21 cellular contexts compared by ENCODE assay signal in the genomic region with DNA sequence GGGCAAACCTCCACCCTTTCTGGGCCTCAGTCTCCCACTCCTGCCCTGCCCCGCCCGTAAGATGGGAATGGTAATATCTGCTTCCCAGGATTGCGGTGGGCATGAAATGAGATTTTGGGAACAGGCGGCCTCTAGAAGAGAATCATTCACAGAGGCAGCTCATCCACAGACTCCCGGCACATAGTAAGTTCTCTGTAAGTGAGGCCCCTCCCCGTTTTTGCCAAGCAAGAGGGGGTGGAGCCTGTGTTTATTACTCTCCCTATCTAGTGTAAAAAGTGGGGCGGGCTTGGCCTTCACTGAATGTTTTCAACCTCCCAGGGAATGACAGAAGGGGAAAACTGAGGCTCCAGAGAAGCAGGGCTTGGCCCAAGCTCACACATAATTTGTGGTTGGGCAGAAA. TPM values are rescaled to one million over a fixed set of nuclear protein-coding genes. Genes with fewer than 3 reads are reported as not detected.
DNase-seq lines count a peak whose midpoint lies in the region; ATAC-seq and TF ChIP-seq lines count a peak whose summit lies in the region.
"Had no signal": no experiment of that assay in that cellular context is flagged by ENCODE, and none has a peak within 500 bp of the region (broad histone marks: within the 10 kb centered on the region; RNA-seq: fewer than 3 reads in every experiment).

No MANE protein-coding gene starts in this region.

- WGBS in lower leg skin, 2 donors = 63 to 69% methylated on average over 7 of the region's 7 CpGs

- H3K27ac Mint-ChIP-seq in activated naive CD4-positive, alpha-beta T cell treated with anti-CD3 and anti-CD28 coated beads, Interleukin-2, amount 10 ng/mL, durations not matched to agents 7 days and 5 days = no peak overlapping the region
- H3K27ac Mint-ChIP-seq in WTC11 = no peak overlapping the region
- no peak overlapping the region for H3K27ac Mint-ChIP-seq in activated naive CD8-positive, alpha-beta T cell treated with anti-CD3 and anti-CD28 coated beads for 36 hours
- H3K27ac Mint-ChIP-seq: activated CD8-positive, alpha-beta T cell treated with anti-CD3 and anti-CD28 coated beads for 36 hours; activated T-helper 1 cell treated with anti-CD3 and anti-CD28 coated beads, Interleukin-12 subunit alpha, Interleukin-12 subunit beta, Interleukin-2, Interleukin-4 antibody, amounts not matched to agents 30 ng/mL and 10 ng/mL and 1 ng/mL, durations not matched to agents 14 hours and 24 hours and 36 hours; HFFc6; stimulated activated effector memory CD8-positive, alpha-beta T cell treated with anti-CD3 and anti-CD28 coated beads, Interleukin-12 subunit alpha, Interleukin-12 subunit beta, amount 100 ng/mL, for 72 hours had no signal

- no peaks in the 10 kb centered on the region for H3K36me3 Mint-ChIP-seq in activated naive CD4-positive, alpha-beta T cell treated with anti-CD3 and anti-CD28 coated beads, Interleukin-2, amount 10 ng/mL, durations not matched to agents 7 days and 5 days
- no peaks in the 10 kb centered on the region for H3K36me3 Mint-ChIP-seq in WTC11
- no peaks in the 10 kb centered on the region for H3K36me3 Mint-ChIP-seq in activated naive CD8-positive, alpha-beta T cell treated with anti-CD3 and anti-CD28 coated beads for 36 hours
- H3K36me3 Mint-ChIP-seq: CD8-positive, alpha-beta memory T cell; stimulated activated effector memory CD8-positive, alpha-beta T cell treated with anti-CD3 and anti-CD28 coated beads, Interleukin-12 subunit alpha, Interleukin-12 subunit beta, amount 100 ng/mL, for 72 hours had no signal

- TF ChIP-seq POLR2A in lower leg skin (IDR thresholded peaks at IDR 0.05) = no peak

- peak overlapping the region; percentile 64 for H3K27ac ChIP-seq in temporal lobe (ENCODE audit: low read depth, low read length)
- H3K27ac ChIP-seq: adrenal gland, gastrocnemius medialis, pancreas, upper lobe of left lung had no signal

- peak; percentile 75 for ATAC-seq in WTC11
- ATAC-seq: activated CD8-positive, alpha-beta T cell treated with anti-CD3 and anti-CD28 coated beads for 36 hours; gastrocnemius medialis; pancreas; SK-N-SH treated with all-trans-retinoic acid at 6 μM for 48 hours had no signal

- intact Hi-C loops in lower leg skin (cut with DNase I; ENCODE audit: low total_unique reads) = no loop called here

- no peak overlapping the region for H3K4me3 ChIP-seq in lower leg skin (ENCODE audit: low read depth, poor library complexity, severe bottlenecking)
- H3K4me3 ChIP-seq: adrenal gland, gastrocnemius medialis, pancreas, upper lobe of left lung had no signal

- TF ChIP-seq CTCF in WTC11 (IDR thresholded peaks at IDR 0.05) = no peak
- no peak for TF ChIP-seq CTCF in lower leg skin (IDR thresholded peaks at IDR 0.05)

- H3K4me3 Mint-ChIP-seq in activated naive CD4-positive, alpha-beta T cell treated with anti-CD3 and anti-CD28 coated beads, Interleukin-2, amount 10 ng/mL, durations not matched to agents 7 days and 5 days = no peak overlapping the region
- no peak overlapping the region for H3K4me3 Mint-ChIP-seq in WTC11
- H3K4me3 Mint-ChIP-seq in activated naive CD8-positive, alpha-beta T cell treated with anti-CD3 and anti-CD28 coated beads for 36 hours = no peak overlapping the region
- H3K4me3 Mint-ChIP-seq: activated CD8-positive, alpha-beta T cell treated with anti-CD3 and anti-CD28 coated beads for 36 hours; activated T-helper 1 cell treated with anti-CD3 and anti-CD28 coated beads, Interleukin-12 subunit alpha, Interleukin-12 subunit beta, Interleukin-2, Interleukin-4 antibody, amounts not matched to agents 30 ng/mL and 10 ng/mL and 1 ng/mL, durations not matched to agents 14 hours and 24 hours and 36 hours; CD8-positive, alpha-beta memory T cell; HFFc6; stimulated activated effector memory CD8-positive, alpha-beta T cell treated with anti-CD3 and anti-CD28 coated beads, Interleukin-12 subunit alpha, Interleukin-12 subunit beta, amount 100 ng/mL, for 72 hours had no signal

- POLR2A ChIA-PET in WTC11 (lab: Charles Lee) = interaction anchor here (0.5 kb wide), 1 partner anchor 22 kb away, joined by 3 read pairs; no protein-coding TSS in a partner anchor

- CTCF ChIA-PET in activated naive CD4-positive, alpha-beta T cell treated with anti-CD3 and anti-CD28 coated beads, Interleukin-2, amount 10 ng/mL, durations not matched to agents 7 days and 5 days (lab: Charles Lee) = interaction anchor here (2.6 kb wide), 1 partner anchor 83 kb away, joined by 6 read pairs; no protein-coding TSS in a partner anchor
- CTCF ChIA-PET in WTC11 (lab: Charles Lee) = interaction anchor here (0.5 to 3.5 kb wide), 5 partner anchors 11 to 315 kb away, joined by 3 to 15 read pairs (median 4); no protein-coding TSS in a partner anchor

- no peaks in the 10 kb centered on the region for H3K9me3 Mint-ChIP-seq in activated naive CD4-positive, alpha-beta T cell treated with anti-CD3 and anti-CD28 coated beads, Interleukin-2, amount 10 ng/mL, durations not matched to agents 7 days and 5 days
- H3K9me3 Mint-ChIP-seq in WTC11 = no peaks in the 10 kb centered on the region
- no peaks in the 10 kb centered on the region for H3K9me3 Mint-ChIP-seq in activated naive CD8-positive, alpha-beta T cell treated with anti-CD3 and anti-CD28 coated beads for 36 hours
- H3K9me3 Mint-ChIP-seq: activated CD8-positive, alpha-beta T cell treated with anti-CD3 and anti-CD28 coated beads for 36 hours; activated T-helper 1 cell treated with anti-CD3 and anti-CD28 coated beads, Interleukin-12 subunit alpha, Interleukin-12 subunit beta, Interleukin-2, Interleukin-4 antibody, amounts not matched to agents 30 ng/mL and 10 ng/mL and 1 ng/mL, durations not matched to agents 14 hours and 24 hours and 36 hours; CD8-positive, alpha-beta memory T cell; HFFc6; stimulated activated effector memory CD8-positive, alpha-beta T cell treated with anti-CD3 and anti-CD28 coated beads, Interleukin-12 subunit alpha, Interleukin-12 subunit beta, amount 100 ng/mL, for 72 hours had no signal

- H3K27me3 Mint-ChIP-seq in activated naive CD4-positive, alpha-beta T cell treated with anti-CD3 and anti-CD28 coated beads, Interleukin-2, amount 10 ng/mL, durations not matched to agents 7 days and 5 days = no peaks in the 10 kb centered on the region
- no peaks in the 10 kb centered on the region for H3K27me3 Mint-ChIP-seq in WTC11 (ENCODE audit: low read depth)
- no peaks in the 10 kb centered on the region for H3K27me3 Mint-ChIP-seq in activated naive CD8-positive, alpha-beta T cell treated with anti-CD3 and anti-CD28 coated beads for 36 hours
- H3K27me3 Mint-ChIP-seq: activated CD8-positive, alpha-beta T cell treated with anti-CD3 and anti-CD28 coated beads for 36 hours; CD8-positive, alpha-beta memory T cell had no signal

- no peaks in the 10 kb centered on the region for H3K4me1 Mint-ChIP-seq in activated naive CD4-positive, alpha-beta T cell treated with anti-CD3 and anti-CD28 coated beads, Interleukin-2, amount 10 ng/mL, durations not matched to agents 7 days and 5 days
- H3K4me1 Mint-ChIP-seq in WTC11 = 0 out of 2 replicates have a peak, but pooled peaks cover 4% of the 10 kb centered on the region
- H3K4me1 Mint-ChIP-seq in activated naive CD8-positive, alpha-beta T cell treated with anti-CD3 and anti-CD28 coated beads for 36 hours = peaks cover 3% of the 10 kb centered on the region

- peak; percentile 11 for DNase-seq in activated naive CD4-positive, alpha-beta T cell treated with anti-CD3 and anti-CD28 coated beads, Interleukin-2, amount 10 ng/mL, durations not matched to agents 7 days and 5 days
- DNase-seq in activated naive CD4-positive, alpha-beta T cell (lab: John Stamatoyannopoulos, UW) = no peak
- DNase-seq in WTC11 (ENCODE audit: low spot score) (no peak), iPS-NIHi11 (ENCODE audit: low spot score) (peak; percentile 46), DMS79 treated with DMSO at 0.1 percent for 48 hours (lab: John Stamatoyannopoulos, UW) (no peak), lower leg skin (ENCODE audit: low spot score in 2 of 2) (no peak)
- no peak for DNase-seq in activated naive CD8-positive, alpha-beta T cell treated with anti-CD3 and anti-CD28 coated beads for 36 hours
- DNase-seq: activated CD8-positive, alpha-beta T cell treated with anti-CD3 and anti-CD28 coated beads for 36 hours; adrenal gland; CD8-positive, alpha-beta memory T cell; gastrocnemius medialis; GDM1; HFFc6; NCI-H1092 treated with DMSO at 0.1 percent for 48 hours; small intestine; upper lobe of left lung had no signal

TF ChIP-seq in WTC11, 78 proteins besides CTCF, POLR2A, EP300 and RAD21:
- TF ChIP-seq, protein P1, sequence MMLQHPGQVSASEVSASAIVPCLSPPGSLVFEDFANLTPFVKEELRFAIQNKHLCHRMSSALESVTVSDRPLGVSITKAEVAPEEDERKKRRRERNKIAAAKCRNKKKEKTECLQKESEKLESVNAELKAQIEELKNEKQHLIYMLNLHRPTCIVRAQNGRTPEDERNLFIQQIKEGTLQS (CRISPR knock-in tag; conservative IDR thresholded peaks at IDR 0.05) = no peak
- no peak for TF ChIP-seq TP53 (CRISPR knock-in tag; IDR thresholded peaks at IDR 0.05)
- TF ChIP-seq NR1H2 (CRISPR knock-in tag; IDR thresholded peaks at IDR 0.05) = no peak
- TF ChIP-seq, protein P2, sequence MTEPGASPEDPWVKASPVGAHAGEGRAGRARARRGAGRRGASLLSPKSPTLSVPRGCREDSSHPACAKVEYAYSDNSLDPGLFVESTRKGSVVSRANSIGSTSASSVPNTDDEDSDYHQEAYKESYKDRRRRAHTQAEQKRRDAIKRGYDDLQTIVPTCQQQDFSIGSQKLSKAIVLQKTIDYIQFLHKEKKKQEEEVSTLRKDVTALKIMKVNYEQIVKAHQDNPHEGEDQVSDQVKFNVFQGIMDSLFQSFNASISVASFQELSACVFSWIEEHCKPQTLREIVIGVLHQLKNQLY (CRISPR knock-in tag; IDR thresholded peaks at IDR 0.05) = no peak
- no peak for TF ChIP-seq IRF2 (CRISPR knock-in tag; IDR thresholded peaks at IDR 0.05; ENCODE audit: borderline replicate concordance, low read depth)

RNA-seq across cellular contexts. Expression of a gene that starts 20.0 kb away (rescaled TPM):
- total RNA-seq in WTC11 (2021) = not detected in 3 replicates
- total RNA-seq in temporal lobe = not detected
- total RNA-seq in lower leg skin = not detected
- not detected for total RNA-seq in activated naive CD8-positive, alpha-beta T cell treated with anti-CD3 and anti-CD28 coated beads for 36 hours
- total RNA-seq: activated CD8-positive, alpha-beta T cell treated with anti-CD3 and anti-CD28 coated beads for 36 hours; activated T-helper 1 cell treated with anti-CD3 and anti-CD28 coated beads, Interleukin-12 subunit alpha, Interleukin-12 subunit beta, Interleukin-2, Interleukin-4 antibody, amounts not matched to agents 30 ng/mL and 10 ng/mL and 1 ng/mL, durations not matched to agents 14 hours and 24 hours and 36 hours; adrenal gland; CD8-positive, alpha-beta memory T cell; gastrocnemius medialis; HFFc6; pancreas; upper lobe of left lung had no signal

RNA-seq across cellular contexts. Expression of a gene that starts 23.3 kb away (rescaled TPM):
- 0.09 TPM in 3 replicates for total RNA-seq in WTC11 (2021)
- total RNA-seq in temporal lobe = not detected
- total RNA-seq in lower leg skin = not detected
- total RNA-seq in activated naive CD8-positive, alpha-beta T cell treated with anti-CD3 and anti-CD28 coated beads for 36 hours = not detected
- total RNA-seq: activated CD8-positive, alpha-beta T cell treated with anti-CD3 and anti-CD28 coated beads for 36 hours; activated T-helper 1 cell treated with anti-CD3 and anti-CD28 coated beads, Interleukin-12 subunit alpha, Interleukin-12 subunit beta, Interleukin-2, Interleukin-4 antibody, amounts not matched to agents 30 ng/mL and 10 ng/mL and 1 ng/mL, durations not matched to agents 14 hours and 24 hours and 36 hours; CD8-positive, alpha-beta memory T cell; gastrocnemius medialis; HFFc6 had no signal

RNA-seq across cellular contexts. Expression of a gene that starts 47.3 kb away (rescaled TPM):
- total RNA-seq in WTC11 (2021) = not detected in 3 replicates
- not detected for total RNA-seq in temporal lobe
- total RNA-seq in lower leg skin = not detected
- not detected for total RNA-seq in activated naive CD8-positive, alpha-beta T cell treated with anti-CD3 and anti-CD28 coated beads for 36 hours
- total RNA-seq: activated CD8-positive, alpha-beta T cell treated with anti-CD3 and anti-CD28 coated beads for 36 hours; activated T-helper 1 cell treated with anti-CD3 and anti-CD28 coated beads, Interleukin-12 subunit alpha, Interleukin-12 subunit beta, Interleukin-2, Interleukin-4 antibody, amounts not matched to agents 30 ng/mL and 10 ng/mL and 1 ng/mL, durations not matched to agents 14 hours and 24 hours and 36 hours; adrenal gland; CD8-positive, alpha-beta memory T cell; gastrocnemius medialis; HFFc6; pancreas; upper lobe of left lung had no signal

Comparison
In these comparisons a context has a peak if more than half of its experiments do, and no peak if none do; other contexts are left out.
1. DNase-seq: peak in activated naive CD4-positive, alpha-beta T cell treated with anti-CD3 and anti-CD28 coated beads, Interleukin-2, amount 10 ng/mL, durations not matched to agents 7 days and 5 days (single experiment) and iPS-NIHi11 (single experiment); none in activated naive CD4-positive, alpha-beta T cell (0 of 4), WTC11 (single experiment), DMS79 treated with DMSO at 0.1 percent for 48 hours (single experiment), lower leg skin (0 of 2) and activated naive CD8-positive, alpha-beta T cell treated with anti-CD3 and anti-CD28 coated beads for 36 hours (single experiment).